In genomic region chr4:98232202-98232601, GRCh38 we compare ENCODE assay signal across 11 cellular contexts.
DNase-seq lines count a peak whose midpoint lies in the region; ATAC-seq and TF ChIP-seq lines count a peak whose summit lies in the region.
"Had no signal": no experiment of that assay in that cellular context is flagged by ENCODE, and none has a peak within 500 bp of the region (broad histone marks: within the 10 kb centered on the region; RNA-seq: fewer than 3 reads in every experiment).

No MANE protein-coding gene starts in this region.

- DNase-seq in CD1c-positive myeloid dendritic cell (ENCODE audit: extremely low spot score) (peak; percentile 73), KBM-7 (peak; percentile 91), SKM-1 (lab: John Stamatoyannopoulos, UW; ENCODE audit: unreplicated experiment) (peak; percentile 94), foreskin fibroblast (peak; percentile 2 to 52), caudate nucleus (lab: John Stamatoyannopoulos, UW) (no peak)
- DNase-seq in stimulated activated CD4-positive, alpha-beta T cell treated with anti-CD3 and anti-CD28 coated beads, Interleukin-2, amount 100 ng/mL, for 48 hours, result no peak
- DNase-seq: brain microvascular endothelial cell, C1 segment of cervical spinal cord had no signal

- ATAC-seq in HG02610 (IDR thresholded peaks at IDR 0.05; ENCODE audit: unreplicated experiment) (no peak), GM21717 (IDR thresholded peaks at IDR 0.05; ENCODE audit: unreplicated experiment) (no peak)
- ATAC-seq: Right ventricle myocardium inferior had no signal

- TF ChIP-seq CTCF in foreskin fibroblast (IDR thresholded peaks at IDR 0.05; ENCODE audit: low read depth, low read length), result no peak

- in situ Hi-C loops in KBM-7 (cut with MboI; ENCODE audit: low pct_unique_long_range_greater_than_20kb, low sequenced_read_pairs), result no loop called here

- no peak overlapping the region for H3K27ac ChIP-seq in caudate nucleus (ENCODE audit: low read depth, low read length)
- H3K27ac ChIP-seq: brain microvascular endothelial cell had no signal

- H3K4me3 ChIP-seq in foreskin fibroblast (ENCODE audit: low read depth in 1 of 2, low read length in 2 of 2), result no peak overlapping the region

Comparison
In these comparisons a context has a peak if more than half of its experiments do, and no peak if none do; other contexts are left out.
1. DNase-seq: peak in CD1c-positive myeloid dendritic cell (single experiment), KBM-7 (single experiment), SKM-1 (single experiment) and foreskin fibroblast (2 of 2); none in caudate nucleus (0 of 61) and stimulated activated CD4-positive, alpha-beta T cell treated with anti-CD3 and anti-CD28 coated beads, Interleukin-2, amount 100 ng/mL, for 48 hours (0 of 2).